ENCODE assay signal across 2 cellular contexts in the genomic region with DNA sequence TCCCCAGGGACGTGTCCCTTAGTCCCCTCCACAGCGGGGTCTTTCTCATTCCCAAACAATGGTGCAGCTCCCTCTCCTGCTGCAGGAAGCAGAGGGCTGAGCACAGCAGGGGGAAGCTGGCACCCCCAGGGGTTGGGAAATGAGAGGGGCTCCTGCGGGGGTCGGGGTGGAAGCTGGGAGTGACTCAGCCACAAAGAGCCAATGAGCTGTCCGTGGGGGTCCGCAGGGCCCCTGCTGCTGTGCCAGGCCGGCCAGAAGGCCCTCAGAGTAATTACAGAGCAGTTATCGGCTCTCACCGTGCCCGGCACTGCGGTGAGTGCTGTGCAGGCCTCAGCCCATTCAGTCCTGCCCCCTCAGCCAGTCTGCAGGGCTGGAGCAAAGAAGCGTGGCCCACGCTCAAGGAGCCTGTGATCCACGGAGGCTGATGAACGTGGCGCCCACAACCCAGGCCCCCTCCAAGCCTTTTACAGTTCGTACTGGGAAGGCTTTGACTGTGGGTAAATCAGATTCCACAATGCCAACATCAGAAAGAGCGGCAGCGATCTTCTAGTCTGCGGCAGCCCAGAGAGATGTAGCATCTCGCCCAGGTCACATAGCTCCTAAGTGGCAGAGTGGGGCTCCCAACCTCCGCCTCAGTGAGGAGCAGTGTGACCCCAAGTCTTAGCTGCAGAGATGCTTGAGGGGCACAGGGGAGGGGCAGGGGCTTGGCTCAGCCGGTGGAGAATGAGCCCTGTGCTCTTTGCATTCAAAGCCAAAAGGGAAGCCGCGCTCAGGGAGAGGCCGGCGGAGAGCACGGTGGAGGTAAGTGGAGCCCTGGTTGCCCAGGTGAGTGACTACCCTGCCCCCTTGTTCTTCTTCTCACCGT.
TF ChIP-seq lines count a peak whose summit lies in the region.

No MANE protein-coding gene starts in this region.

TF ChIP-seq in Ishikawa, 13 proteins besides CTCF, POLR2A, EP300 and RAD21:
- TF ChIP-seq, protein P1, sequence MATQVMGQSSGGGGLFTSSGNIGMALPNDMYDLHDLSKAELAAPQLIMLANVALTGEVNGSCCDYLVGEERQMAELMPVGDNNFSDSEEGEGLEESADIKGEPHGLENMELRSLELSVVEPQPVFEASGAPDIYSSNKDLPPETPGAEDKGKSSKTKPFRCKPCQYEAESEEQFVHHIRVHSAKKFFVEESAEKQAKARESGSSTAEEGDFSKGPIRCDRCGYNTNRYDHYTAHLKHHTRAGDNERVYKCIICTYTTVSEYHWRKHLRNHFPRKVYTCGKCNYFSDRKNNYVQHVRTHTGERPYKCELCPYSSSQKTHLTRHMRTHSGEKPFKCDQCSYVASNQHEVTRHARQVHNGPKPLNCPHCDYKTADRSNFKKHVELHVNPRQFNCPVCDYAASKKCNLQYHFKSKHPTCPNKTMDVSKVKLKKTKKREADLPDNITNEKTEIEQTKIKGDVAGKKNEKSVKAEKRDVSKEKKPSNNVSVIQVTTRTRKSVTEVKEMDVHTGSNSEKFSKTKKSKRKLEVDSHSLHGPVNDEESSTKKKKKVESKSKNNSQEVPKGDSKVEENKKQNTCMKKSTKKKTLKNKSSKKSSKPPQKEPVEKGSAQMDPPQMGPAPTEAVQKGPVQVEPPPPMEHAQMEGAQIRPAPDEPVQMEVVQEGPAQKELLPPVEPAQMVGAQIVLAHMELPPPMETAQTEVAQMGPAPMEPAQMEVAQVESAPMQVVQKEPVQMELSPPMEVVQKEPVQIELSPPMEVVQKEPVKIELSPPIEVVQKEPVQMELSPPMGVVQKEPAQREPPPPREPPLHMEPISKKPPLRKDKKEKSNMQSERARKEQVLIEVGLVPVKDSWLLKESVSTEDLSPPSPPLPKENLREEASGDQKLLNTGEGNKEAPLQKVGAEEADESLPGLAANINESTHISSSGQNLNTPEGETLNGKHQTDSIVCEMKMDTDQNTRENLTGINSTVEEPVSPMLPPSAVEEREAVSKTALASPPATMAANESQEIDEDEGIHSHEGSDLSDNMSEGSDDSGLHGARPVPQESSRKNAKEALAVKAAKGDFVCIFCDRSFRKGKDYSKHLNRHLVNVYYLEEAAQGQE (IDR thresholded peaks at IDR 0.05; ENCODE audit: low read depth), result no peak
- TF ChIP-seq TAF1 (IDR thresholded peaks at IDR 0.05; ENCODE audit: low read depth), result no peak
- TF ChIP-seq ZBTB7A (IDR thresholded peaks at IDR 0.05; ENCODE audit: low read depth), result peak; percentile 75

TF ChIP-seq in H1, 55 proteins besides CTCF, POLR2A, EP300 and RAD21:
- no peak for TF ChIP-seq TBP (IDR thresholded peaks at IDR 0.05; ENCODE audit: low read depth, low read length)
- no peak for TF ChIP-seq BACH1 (IDR thresholded peaks at IDR 0.05; ENCODE audit: low read length)
- no peak for TF ChIP-seq RFX5 (IDR thresholded peaks at IDR 0.05; ENCODE audit: borderline replicate concordance, low read depth, low read length)
- TF ChIP-seq CTBP2 (IDR thresholded peaks at IDR 0.05; ENCODE audit: borderline replicate concordance, insufficient read depth, insufficient read length, low read length), result no peak
- TF ChIP-seq PHF8 (conservative IDR thresholded peaks at IDR 0.05; ENCODE audit: low read depth, low read length), result no peak
- TF ChIP-seq CREB1 (IDR thresholded peaks at IDR 0.05), result no peak
- no peak for TF ChIP-seq CHD2 (IDR thresholded peaks at IDR 0.05; ENCODE audit: low read length)
TF ChIP-seq in H1: peak in this region for 0.
